22 cellular contexts compared by ENCODE assay signal in the genomic region with DNA sequence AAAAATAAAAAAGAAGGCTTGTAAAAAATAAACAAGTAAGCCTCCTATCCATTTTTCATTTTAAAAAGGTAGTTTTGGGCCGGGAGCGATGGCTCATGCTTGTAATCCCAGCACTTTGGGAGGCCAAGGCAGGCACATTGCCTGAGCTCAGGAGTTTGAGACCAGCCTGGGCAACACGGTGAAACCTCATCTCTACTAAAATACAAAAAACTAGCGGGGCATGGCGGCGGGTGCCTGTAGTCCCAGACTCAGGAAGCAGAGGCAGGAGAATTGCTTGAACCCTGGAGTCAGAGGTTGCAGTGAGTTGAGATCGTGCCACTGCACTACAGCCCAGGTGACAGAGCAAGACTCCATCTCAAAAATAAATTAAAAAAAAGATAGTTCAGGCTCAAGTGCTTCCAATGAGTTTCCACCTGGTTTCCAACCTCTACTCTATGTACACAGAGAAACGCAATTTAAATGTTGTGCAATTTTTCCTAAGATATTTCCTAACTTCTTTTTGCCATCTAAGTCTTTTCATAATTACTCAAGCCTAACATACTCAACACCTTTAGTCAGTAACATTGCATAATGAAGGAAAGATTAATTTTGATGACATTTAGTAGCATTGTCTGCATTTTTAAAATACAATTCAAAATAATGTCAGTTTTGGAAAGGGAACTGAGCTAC.
DNase-seq lines count a peak whose midpoint lies in the region; ATAC-seq and TF ChIP-seq lines count a peak whose summit lies in the region.
"Had no signal": no experiment of that assay in that cellular context is flagged by ENCODE, and none has a peak within 500 bp of the region (broad histone marks: within the 10 kb centered on the region; RNA-seq: fewer than 3 reads in every experiment).

No MANE protein-coding gene starts in this region.

- no peak for TF ChIP-seq CTCF in MCF 10A (IDR thresholded peaks at IDR 0.05; ENCODE audit: unreplicated experiment)
- TF ChIP-seq CTCF in mammary epithelial cell (conservative IDR thresholded peaks at IDR 0.05 in 1 of 2, IDR thresholded peaks at IDR 0.05 in 1 of 2; ENCODE audit: extremely low read depth in 1 of 2, insufficient read depth in 1 of 2, low read depth in 1 of 2, low read length in 2 of 2): no peak
- no peak for TF ChIP-seq CTCF in omental fat pad (IDR thresholded peaks at IDR 0.05)

- no peaks in the 10 kb centered on the region for H3K36me3 Mint-ChIP-seq in MCF 10A (ENCODE audit: insufficient read depth, unreplicated experiment)
- H3K36me3 Mint-ChIP-seq: CD14-positive monocyte had no signal

- no peak overlapping the region for H2AFZ ChIP-seq in mammary epithelial cell (ENCODE audit: low read depth, low read length)

- intact Hi-C loops in MCF 10A (cut with micrococcal nuclease): no loop called here
- intact Hi-C loops in mammary epithelial cell (cut with micrococcal nuclease): no loop called here

- H3K36me3 ChIP-seq in mammary epithelial cell (ENCODE audit: insufficient read depth, low read length): no peaks in the 10 kb centered on the region

- H3K27ac Mint-ChIP-seq in MCF 10A (ENCODE audit: low read depth, unreplicated experiment): peak overlapping the region; percentile 64
- H3K27ac Mint-ChIP-seq: B cell had no signal

- CTCF ChIA-PET in MCF 10A (lab: Yijun Ruan, JAX): interaction anchor here (0.6 to 0.9 kb wide), 2 partner anchors 18 to 186 kb away, joined by 3 read pairs; no protein-coding TSS in a partner anchor
- CTCF ChIA-PET in mammary epithelial cell (lab: Charles Lee; ENCODE audit: low non-redundant PET): no interaction called here

- H3K79me2 ChIP-seq in mammary epithelial cell (ENCODE audit: insufficient read depth, low read length): no peaks in the 10 kb centered on the region

- no peaks in the 10 kb centered on the region for H3K4me1 ChIP-seq in mammary epithelial cell (ENCODE audit: insufficient read depth, low read length)

- H3K9me3 ChIP-seq in mammary epithelial cell (replicated peaks; ENCODE audit: insufficient read depth, low read length): no peaks in the 10 kb centered on the region

- no peaks in the 10 kb centered on the region for H3K27me3 ChIP-seq in mammary epithelial cell (ENCODE audit: insufficient read depth, low read length)

- no peak overlapping the region for H3K4me3 ChIP-seq in mammary epithelial cell (replicated peaks in 1 of 3; ENCODE audit: insufficient read depth in 1 of 3, low read depth in 2 of 3, low read length in 3 of 3)

- H3K9ac ChIP-seq in mammary epithelial cell (ENCODE audit: insufficient read depth, low read length): no peak overlapping the region

- no peaks in the 10 kb centered on the region for H3K9me3 Mint-ChIP-seq in MCF 10A (ENCODE audit: unreplicated experiment)

- BruUV-seq in MCF 10A (replicated peaks; lab: Mats Ljungman, UMichigan): no TSS peak
- no TSS peak for BruUV-seq in mammary epithelial cell (replicated peaks; lab: Mats Ljungman, UMichigan)

- ATAC-seq in omental fat pad (ENCODE audit: low FRiP score) (peak; percentile 71), HG03439 (IDR thresholded peaks at IDR 0.05; ENCODE audit: unreplicated experiment) (no peak), GM19023 (IDR thresholded peaks at IDR 0.05; ENCODE audit: unreplicated experiment) (no peak)
- ATAC-seq: SK-N-SH treated with all-trans-retinoic acid at 6 μM for 48 hours had no signal

- H3K27ac ChIP-seq in mammary epithelial cell (ENCODE audit: insufficient read depth, low read depth, low read length): no peak overlapping the region
- H3K27ac ChIP-seq: HL-60, RWPE1 had no signal

- peaks cover 10% of the 10 kb centered on the region for H3K4me1 Mint-ChIP-seq in MCF 10A (ENCODE audit: insufficient read depth, unreplicated experiment)
- H3K4me1 Mint-ChIP-seq: B cell, CD14-positive monocyte had no signal

- POLR2A ChIA-PET in MCF 10A (lab: Yijun Ruan, JAX): interaction anchor here (0.7 to 1.7 kb wide), 4 partner anchors 8 to 540 kb away, joined by 3 to 5 read pairs (median 3); no protein-coding TSS in a partner anchor

- 69% methylated on average over 8 of the region's 8 CpGs for WGBS in mammary epithelial cell (ENCODE audit: low coverage, missing lambda C conversion rate)

- DNase-seq in MCF 10A (ENCODE audit: unreplicated experiment) (peak; percentile 75), mammary epithelial cell (no peak), kidney glomerular epithelial cell (lab: John Stamatoyannopoulos, UW) (peak; percentile 10), omental fat pad (ENCODE audit: low spot score) (no peak), NCI-H1436 (lab: John Stamatoyannopoulos, UW) (no peak)
- DNase-seq: 8988T, DMS53, GDM1, H7, KG1, NCI-H1417, NCI-H187 treated with DMSO at 0.1 percent for 48 hours, NCI-H2107, NCI-H69, SIG-M5 had no signal

- no peak overlapping the region for H3K4me3 Mint-ChIP-seq in MCF 10A (ENCODE audit: unreplicated experiment)
- H3K4me3 Mint-ChIP-seq: B cell, CD14-positive monocyte had no signal

- no peaks in the 10 kb centered on the region for H4K20me1 ChIP-seq in mammary epithelial cell (ENCODE audit: insufficient read depth, low read length)

- H3K4me2 ChIP-seq in mammary epithelial cell (ENCODE audit: insufficient read depth, low read depth, low read length): no peak overlapping the region

- H3K27me3 Mint-ChIP-seq in MCF 10A (ENCODE audit: insufficient read depth, unreplicated experiment): no peaks in the 10 kb centered on the region
- H3K27me3 Mint-ChIP-seq: B cell had no signal

- dilution Hi-C loops in mammary epithelial cell (cut with HindIII; ENCODE audit: low sequenced_read_pairs): no loop called here

- in situ Hi-C loops in mammary epithelial cell (cut with MboI; ENCODE audit: low sequenced_read_pairs in 2 of 2): no loop called here

Comparison
In these comparisons a context has a peak if more than half of its experiments do, and no peak if none do; other contexts are left out.
1. DNase-seq: peak in MCF 10A (single experiment) and kidney glomerular epithelial cell (single experiment); none in mammary epithelial cell (single experiment), omental fat pad (single experiment) and NCI-H1436 (single experiment).